In genomic region chr7:70318511-70318910, GRCh38 we compare ENCODE assay signal across 22 cellular contexts.
DNase-seq lines count a peak whose midpoint lies in the region; ATAC-seq, FAIRE-seq and TF ChIP-seq lines count a peak whose summit lies in the region.
"Had no signal": no experiment of that assay in that cellular context is flagged by ENCODE, and none has a peak within 500 bp of the region (broad histone marks: within the 10 kb centered on the region; RNA-seq: fewer than 3 reads in every experiment).

No MANE protein-coding gene starts in this region.

- H3K4me2 ChIP-seq in A549: peak overlapping the region; percentile 24; the same call in 1 of the 3 replicates
- no peak overlapping the region for H3K4me2 ChIP-seq in keratinocyte (ENCODE audit: control insufficient read depth, extremely low read depth, insufficient read depth, low read depth, low read length)

- no peak for TF ChIP-seq POLR2A in A549 (IDR thresholded peaks at IDR 0.05; ENCODE audit: low read length)

- H3K9ac ChIP-seq in keratinocyte (ENCODE audit: control insufficient read depth, extremely low read depth, insufficient read depth, low read length): no peak overlapping the region
- H3K9ac ChIP-seq: GM23248 had no signal

- TF ChIP-seq CTCF in A549 (IDR thresholded peaks at IDR 0.05) (no peak), keratinocyte (optimal IDR thresholded peaks at IDR 0.05 in 1 of 3, IDR thresholded peaks at IDR 0.05 in 1 of 3, conservative IDR thresholded peaks at IDR 0.05 in 1 of 3; ENCODE audit: extremely low read depth in 1 of 3, insufficient read depth in 2 of 3, low read length in 3 of 3) (no peak), MCF 10A (IDR thresholded peaks at IDR 0.05; ENCODE audit: unreplicated experiment) (no peak)

- H3K9me3 ChIP-seq in A549 (no peaks in the 10 kb centered on the region), T-helper 17 cell (ENCODE audit: control insufficient read depth, low read length, poor library complexity, severe bottlenecking) (no peaks in the 10 kb centered on the region), keratinocyte (ENCODE audit: control insufficient read depth, low read depth, low read length) (no peaks in the 10 kb centered on the region)
- H3K9me3 ChIP-seq in CD4-positive, alpha-beta memory T cell (ENCODE audit: control insufficient read depth in 1 of 2, low read length in 2 of 2): no peaks in the 10 kb centered on the region
- H3K9me3 ChIP-seq: HAP-1 had no signal

- H3K27ac ChIP-seq in A549 (peak overlapping the region in 1 of 2 experiments; percentile 29; a peak in 2 of 6 replicates), keratinocyte (ENCODE audit: control insufficient read depth, insufficient read depth, low read length) (no peak overlapping the region)
- H3K27ac ChIP-seq in CD4-positive, alpha-beta memory T cell (ENCODE audit: low read depth, low read length): no peak overlapping the region
- H3K27ac ChIP-seq: C4-2B, GM23248, SK-N-MC had no signal

- no peak overlapping the region for H3K4me3 ChIP-seq in A549
- no peak overlapping the region for H3K4me3 ChIP-seq in CD4-positive, alpha-beta memory T cell (ENCODE audit: low read length in 2 of 2)
- no peak overlapping the region for H3K4me3 ChIP-seq in keratinocyte (ENCODE audit: control insufficient read depth in 2 of 3, extremely low read depth in 1 of 3, insufficient read depth in 2 of 3, low read depth in 1 of 3, low read length in 3 of 3)
- H3K4me3 ChIP-seq: GM12878, GM23248, HAP-1, SK-N-MC had no signal

- peak overlapping the region in 5 of 7 donors; percentile 1 to 79 (median 44) for H3K27ac Mint-ChIP-seq in CD4-positive, alpha-beta memory T cell
- H3K27ac Mint-ChIP-seq in T-helper 17 cell (peak overlapping the region; percentile 0), MCF 10A (ENCODE audit: low read depth, unreplicated experiment) (no peak overlapping the region)
- no peak overlapping the region for H3K27ac Mint-ChIP-seq in activated CD4-positive, alpha-beta memory T cell treated with anti-CD3 and anti-CD28 coated beads, Interleukin-2, amount 10 ng/mL, durations not matched to agents 7 days and 5 days

- POLR2A ChIA-PET in A549 (lab: Yijun Ruan, JAX) (no interaction called here), MCF 10A (lab: Yijun Ruan, JAX) (no interaction called here)
- POLR2A ChIA-PET in CD4-positive, alpha-beta memory T cell (lab: Charles Lee; ENCODE audit: partially characterized antibody): no interaction called here
- POLR2A ChIA-PET in activated CD4-positive, alpha-beta memory T cell treated with anti-CD3 and anti-CD28 coated beads, Interleukin-2, amount 10 ng/mL, durations not matched to agents 7 days and 5 days (lab: Charles Lee): no interaction called here

- dilution Hi-C loops in keratinocyte (cut with MboI; ENCODE audit: extremely low pct_ligation_motif_present, low sequenced_read_pairs): no loop called here

- H3K4me1 ChIP-seq in A549: peaks cover 27% of the 10 kb centered on the region
- H3K4me1 ChIP-seq in CD4-positive, alpha-beta memory T cell (ENCODE audit: insufficient read depth, low read length): peaks cover 17% of the 10 kb centered on the region
- H3K4me1 ChIP-seq in keratinocyte (ENCODE audit: control insufficient read depth, extremely low read depth, insufficient read depth, low read length): peaks cover 31% of the 10 kb centered on the region
- H3K4me1 ChIP-seq: HAP-1 had no signal

- H4K20me1 ChIP-seq in keratinocyte (ENCODE audit: control insufficient read depth, extremely low read depth, insufficient read depth, low read length): no peaks in the 10 kb centered on the region

- ATAC-seq in A549 (no peak), T-helper 17 cell (peak; percentile 20)
- ATAC-seq: GM12878 had no signal

- no peaks in the 10 kb centered on the region for H3K79me2 ChIP-seq in keratinocyte (ENCODE audit: control insufficient read depth, insufficient read depth, low read length)

- no peak for TF ChIP-seq RAD21 in A549 (conservative IDR thresholded peaks at IDR 0.05 in 1 of 2, IDR thresholded peaks at IDR 0.05 in 1 of 2)

- H3K36me3 ChIP-seq in CD4-positive, alpha-beta memory T cell (ENCODE audit: insufficient read depth, low read length): no peaks in the 10 kb centered on the region
- no peaks in the 10 kb centered on the region for H3K36me3 ChIP-seq in keratinocyte (ENCODE audit: control insufficient read depth in 2 of 2, extremely low read depth in 1 of 2, insufficient read depth in 2 of 2, low read length in 2 of 2)
- H3K36me3 ChIP-seq: HAP-1 had no signal

- H3K27me3 ChIP-seq in CD4-positive, alpha-beta memory T cell (ENCODE audit: insufficient read depth, low read length): no peaks in the 10 kb centered on the region
- H3K27me3 ChIP-seq in keratinocyte (ENCODE audit: control insufficient read depth, extremely low read depth, insufficient read depth, low read length): no peaks in the 10 kb centered on the region

- H2AFZ ChIP-seq in keratinocyte (ENCODE audit: control insufficient read depth, low read length): no peak overlapping the region
- H2AFZ ChIP-seq: GM23248 had no signal

- peak overlapping the region in 1 of 8 donors; percentile 23 for H3K4me3 Mint-ChIP-seq in CD4-positive, alpha-beta memory T cell
- H3K4me3 Mint-ChIP-seq in T-helper 17 cell (no peak overlapping the region), MCF 10A (ENCODE audit: unreplicated experiment) (no peak overlapping the region)
- H3K4me3 Mint-ChIP-seq in activated CD4-positive, alpha-beta memory T cell treated with anti-CD3 and anti-CD28 coated beads, Interleukin-2, amount 10 ng/mL, durations not matched to agents 7 days and 5 days: no peak overlapping the region

- no peaks in the 10 kb centered on the region for H3K9me1 ChIP-seq in keratinocyte (ENCODE audit: control insufficient read depth, extremely low read depth, insufficient read depth, low read length)

- 9% methylated on average over 1 of the region's 1 CpG for WGBS in A549 (ENCODE audit: missing lambda C conversion rate)

- no peak for FAIRE-seq in A549 (lab: Jason Lieb, UNC)
- peak; percentile 57 for FAIRE-seq in keratinocyte (lab: Jason Lieb, UNC)
- FAIRE-seq: GM12878, GM19239 had no signal

- BruUV-seq in MCF 10A (replicated peaks; lab: Mats Ljungman, UMichigan): no TSS peak

- DNase-seq in A549 (ENCODE audit: low read depth in 1 of 2, low spot score in 1 of 2) (no peak), T-helper 17 cell (no peak), keratinocyte (ENCODE audit: low read depth, low spot score) (no peak), MCF 10A (ENCODE audit: unreplicated experiment) (no peak)
- no peak for DNase-seq in CD4-positive, alpha-beta memory T cell
- no peak for DNase-seq in activated CD4-positive, CD25-positive, alpha-beta regulatory T cell treated with anti-CD3 and anti-CD28 coated beads, Interleukin-2, amount 50 U/mL, for 72 hours
- no peak for DNase-seq in activated CD4-positive, alpha-beta memory T cell treated with anti-CD3 and anti-CD28 coated beads, Interleukin-2, amount 10 ng/mL, durations not matched to agents 7 days and 5 days
- DNase-seq: ACHN, AML-193, EL, KBM-7, NCI-H1105 treated with DMSO at 0.1 percent for 48 hours, NCI-H1694, NCI-H2081 treated with DMSO at 0.1 percent for 48 hours, NCI-H446 treated with DMSO at 0.1 percent for 48 hours, SHP77 had no signal

- H3K27me3 Mint-ChIP-seq in CD4-positive, alpha-beta memory T cell: no peaks in the 10 kb centered on the region
- no peaks in the 10 kb centered on the region for H3K27me3 Mint-ChIP-seq in T-helper 17 cell
- H3K27me3 Mint-ChIP-seq in MCF 10A (ENCODE audit: insufficient read depth, unreplicated experiment): no peaks in the 10 kb centered on the region
- H3K27me3 Mint-ChIP-seq in activated CD4-positive, alpha-beta memory T cell treated with anti-CD3 and anti-CD28 coated beads, Interleukin-2, amount 10 ng/mL, durations not matched to agents 7 days and 5 days: no peaks in the 10 kb centered on the region

- intact Hi-C loops in CD4-positive, alpha-beta memory T cell (cut with micrococcal nuclease): loop anchor here (5.0 kb wide), 1 partner anchor 379 kb away; no protein-coding TSS in a partner anchor
- intact Hi-C loops in MCF 10A (cut with micrococcal nuclease): no loop called here

- CTCF ChIA-PET in A549 (lab: Yijun Ruan, JAX) (no interaction called here), MCF 10A (lab: Yijun Ruan, JAX) (no interaction called here)
- CTCF ChIA-PET in CD4-positive, alpha-beta memory T cell (lab: Charles Lee; ENCODE audit: partially characterized antibody): no interaction called here
- CTCF ChIA-PET in activated CD4-positive, alpha-beta memory T cell treated with anti-CD3 and anti-CD28 coated beads, Interleukin-2, amount 10 ng/mL, durations not matched to agents 7 days and 5 days (lab: Charles Lee): no interaction called here

- H3K36me3 Mint-ChIP-seq in CD4-positive, alpha-beta memory T cell: peaks cover 2 to 6% of the 10 kb centered on the region in 2 donors
- H3K36me3 Mint-ChIP-seq in T-helper 17 cell (ENCODE audit: low read depth) (no peaks in the 10 kb centered on the region), MCF 10A (ENCODE audit: insufficient read depth, unreplicated experiment) (no peaks in the 10 kb centered on the region)
- H3K36me3 Mint-ChIP-seq in activated CD4-positive, alpha-beta memory T cell treated with anti-CD3 and anti-CD28 coated beads, Interleukin-2, amount 10 ng/mL, durations not matched to agents 7 days and 5 days (ENCODE audit: low read depth): no peaks in the 10 kb centered on the region

- no peak for TF ChIP-seq EP300 in A549 (IDR thresholded peaks at IDR 0.05)

- peaks cover 8 to 40% (median 23%) of the 10 kb centered on the region in 4 donors for H3K4me1 Mint-ChIP-seq in CD4-positive, alpha-beta memory T cell
- H3K4me1 Mint-ChIP-seq in T-helper 17 cell (peaks cover 13% of the 10 kb centered on the region), MCF 10A (ENCODE audit: insufficient read depth, unreplicated experiment) (peaks cover 13% of the 10 kb centered on the region)
- peaks cover 23% of the 10 kb centered on the region for H3K4me1 Mint-ChIP-seq in activated CD4-positive, alpha-beta memory T cell treated with anti-CD3 and anti-CD28 coated beads, Interleukin-2, amount 10 ng/mL, durations not matched to agents 7 days and 5 days

- H3K9me3 Mint-ChIP-seq in CD4-positive, alpha-beta memory T cell: peaks cover 0 to 9% (median 4%) of the 10 kb centered on the region in 8 donors
- peaks cover 43% of the 10 kb centered on the region for H3K9me3 Mint-ChIP-seq in MCF 10A (ENCODE audit: unreplicated experiment)
- H3K9me3 Mint-ChIP-seq in activated CD4-positive, alpha-beta memory T cell treated with anti-CD3 and anti-CD28 coated beads, Interleukin-2, amount 10 ng/mL, durations not matched to agents 7 days and 5 days: peaks cover 10% of the 10 kb centered on the region

TF ChIP-seq in A549, 52 proteins besides CTCF, POLR2A, EP300 and RAD21:
- TF ChIP-seq ESRRA (IDR thresholded peaks at IDR 0.05; ENCODE audit: borderline replicate concordance, low read length) (no peak), CBX2 (IDR thresholded peaks at IDR 0.05; ENCODE audit: borderline replicate concordance, low read depth) (no peak)

Comparison
In these comparisons a context has a peak if more than half of its experiments do, and no peak if none do; other contexts are left out.
1. H3K27ac Mint-ChIP-seq: peak in CD4-positive, alpha-beta memory T cell (5 of 7) and T-helper 17 cell (single experiment); none in MCF 10A (single experiment) and activated CD4-positive, alpha-beta memory T cell treated with anti-CD3 and anti-CD28 coated beads, Interleukin-2, amount 10 ng/mL, durations not matched to agents 7 days and 5 days (single experiment).